In the genomic region with DNA sequence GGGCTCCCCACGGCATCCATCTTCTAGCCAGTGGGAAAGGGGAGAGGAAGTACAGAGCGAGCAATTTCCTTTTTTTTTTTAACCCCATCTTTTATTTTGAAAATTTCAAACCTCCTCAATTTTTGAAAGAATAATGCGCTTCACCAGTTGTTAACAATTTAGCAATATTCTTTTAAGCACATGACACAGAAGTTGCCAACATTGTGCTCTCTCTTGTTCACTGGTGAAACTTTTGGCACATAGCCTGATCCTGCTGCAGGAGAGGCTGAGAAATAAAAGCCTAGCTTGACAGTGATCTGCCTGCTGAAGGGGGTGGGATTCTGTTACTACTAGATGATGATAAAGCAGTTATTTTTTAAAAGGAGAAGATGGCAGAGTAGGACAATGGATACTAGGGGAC, we compare ENCODE assay signal across 10 cellular contexts. TPM values are rescaled to one million over a fixed set of nuclear protein-coding genes. Genes with fewer than 3 reads are reported as not detected.
DNase-seq lines count a peak whose midpoint lies in the region; ATAC-seq and TF ChIP-seq lines count a peak whose summit lies in the region.
"Had no signal": no experiment of that assay in that cellular context is flagged by ENCODE, and none has a peak within 500 bp of the region (broad histone marks: within the 10 kb centered on the region; RNA-seq: fewer than 3 reads in every experiment).

No MANE protein-coding gene starts in this region.

- H3K4me1 ChIP-seq in spleen: peaks cover 24 to 60% (median 47%) of the 10 kb centered on the region in 6 donors
- peaks cover 42% of the 10 kb centered on the region for H3K4me1 ChIP-seq in mucosa of descending colon (ENCODE audit: low read depth)

- CTCF ChIA-PET in RWPE1 (lab: Yijun Ruan, JAX): no interaction called here

- DNase-seq in NCI-H748 (lab: John Stamatoyannopoulos, UW; ENCODE audit: unreplicated experiment): peak; percentile 0
- no peak for DNase-seq in NCI-H748 treated with DMSO at 0.1 percent for 48 hours (lab: John Stamatoyannopoulos, UW)
- DNase-seq in RWPE1 (ENCODE audit: low spot score): no peak
- peak; percentile 38 for DNase-seq in fibroblast of mammary gland (ENCODE audit: low read depth)
- DNase-seq in spleen: no peak
- DNase-seq in mucosa of descending colon: no peak
- no peak for DNase-seq in SW 1271 (lab: John Stamatoyannopoulos, UW)

- H3K36me3 ChIP-seq in spleen (peaks cover 0 to 17% (median 0%) of the 10 kb centered on the region in 6 donors), mucosa of descending colon (ENCODE audit: low read depth) (no peaks in the 10 kb centered on the region)

- WGBS in spleen, 5 donors: 22 to 41% (median 30%) methylated on average over 3 of the region's 3 CpGs

- H3K4me3 ChIP-seq in fibroblast of mammary gland (ENCODE audit: control insufficient read depth, low read depth, low read length): no peak overlapping the region
- H3K4me3 ChIP-seq in spleen: peak overlapping the region in 1 of 8 donors; percentile 86
- no peak overlapping the region for H3K4me3 ChIP-seq in mucosa of descending colon

- peak overlapping the region; percentile 86 for H3K27ac ChIP-seq in RWPE1
- peak overlapping the region in 6 of 8 donors; percentile 96 to 99 (median 98) for H3K27ac ChIP-seq in spleen

- TF ChIP-seq CTCF in RWPE1 (conservative IDR thresholded peaks at IDR 0.05; ENCODE audit: low read depth) (no peak), fibroblast of mammary gland (conservative IDR thresholded peaks at IDR 0.05; ENCODE audit: control insufficient read depth, insufficient read depth, low read depth, low read length) (no peak), spleen (IDR thresholded peaks at IDR 0.05 in 8 of 11, conservative IDR thresholded peaks at IDR 0.05 in 3 of 11) (no peak), mucosa of descending colon (IDR thresholded peaks at IDR 0.05) (no peak)

- ATAC-seq in mucosa of descending colon: no peak
- ATAC-seq in HG02885 (IDR thresholded peaks at IDR 0.05; ENCODE audit: poor library complexity, unreplicated experiment): no peak

- intact Hi-C loops in spleen (cut with DNase I; ENCODE audit: low total_unique reads): no loop called here
- intact Hi-C loops in mucosa of descending colon (cut with DNase I, micrococcal nuclease): no loop called here

- POLR2A ChIA-PET in RWPE1 (lab: Yijun Ruan, JAX; ENCODE audit: low non-redundant PET): no interaction called here

- H3K27me3 ChIP-seq in spleen (replicated peaks in 1 of 7): no peaks in the 10 kb centered on the region

- H3K9me3 ChIP-seq in spleen: no peaks in the 10 kb centered on the region
- H3K9me3 ChIP-seq in mucosa of descending colon: no peaks in the 10 kb centered on the region

- TF ChIP-seq POLR2A in spleen (IDR thresholded peaks at IDR 0.05): no peak

RNA-seq across cellular contexts. Expression of a gene that starts 12.9 kb away (rescaled TPM):
- total RNA-seq in spleen (10 to 100 TPM; 35.0 to 85.9 (median 51.2) TPM), mucosa of descending colon (10 to 100 TPM; 72.2 to 94.7 (median 83.3) TPM)
- polyA plus RNA-seq in spleen: 10 to 100 TPM; 27.2 to 40.3 (median 33.8) TPM

RNA-seq across cellular contexts. Expression of a gene that starts 13.1 kb away (rescaled TPM):
- total RNA-seq in spleen (1 to 10 TPM; 2.4 to 4.6 (median 3.7) TPM), mucosa of descending colon (1 to 10 TPM; 1.9 TPM)
- 1 to 10 TPM in 2 of 3 donors, under 1 TPM in 1; 0.78 to 1.3 (median 1.2) TPM for polyA plus RNA-seq in spleen

RNA-seq across cellular contexts. Expression of a gene that starts 38.9 kb away (rescaled TPM):
- total RNA-seq in spleen (not detected), mucosa of descending colon (not detected)
- polyA plus RNA-seq in spleen: not detected
- total RNA-seq: mononuclear cell, RPMI7951 had no signal

RNA-seq across cellular contexts. Expression of a gene that starts 44.4 kb away (rescaled TPM):
- 10 to 100 TPM in 6 of 7 donors, 1 to 10 TPM in 1; 9.8 to 19.7 (median 14.9) TPM for total RNA-seq in spleen
- 1 to 10 TPM; 4.0 to 9.2 (median 9.0) TPM for polyA plus RNA-seq in spleen
- 10 to 100 TPM in 2 of 3 donors, 1 to 10 TPM in 1; 8.3 to 37.3 (median 10.8) TPM for total RNA-seq in mucosa of descending colon

RNA-seq across cellular contexts. Expression of a gene that starts 55.4 kb away (rescaled TPM):
- total RNA-seq in spleen (10 to 100 TPM in 5 of 7 donors, 1 to 10 TPM in 2; 8.1 to 16.1 (median 12.5) TPM), mucosa of descending colon (10 to 100 TPM in 1 of 3 donors, 1 to 10 TPM in 2; 7.5 to 14.5 (median 8.0) TPM)
- polyA plus RNA-seq in spleen: 1 to 10 TPM; 3.0 to 5.9 (median 5.6) TPM

Comparison
In these comparisons a context has a peak if more than half of its experiments do, and no peak if none do; other contexts are left out.
1. DNase-seq: peak in NCI-H748 (single experiment) and fibroblast of mammary gland (single experiment); none in NCI-H748 treated with DMSO at 0.1 percent for 48 hours (single experiment), RWPE1 (single experiment), spleen (single experiment), mucosa of descending colon (0 of 3) and SW 1271 (0 of 2).